2 cellular contexts compared by ENCODE assay signal in the genomic region with DNA sequence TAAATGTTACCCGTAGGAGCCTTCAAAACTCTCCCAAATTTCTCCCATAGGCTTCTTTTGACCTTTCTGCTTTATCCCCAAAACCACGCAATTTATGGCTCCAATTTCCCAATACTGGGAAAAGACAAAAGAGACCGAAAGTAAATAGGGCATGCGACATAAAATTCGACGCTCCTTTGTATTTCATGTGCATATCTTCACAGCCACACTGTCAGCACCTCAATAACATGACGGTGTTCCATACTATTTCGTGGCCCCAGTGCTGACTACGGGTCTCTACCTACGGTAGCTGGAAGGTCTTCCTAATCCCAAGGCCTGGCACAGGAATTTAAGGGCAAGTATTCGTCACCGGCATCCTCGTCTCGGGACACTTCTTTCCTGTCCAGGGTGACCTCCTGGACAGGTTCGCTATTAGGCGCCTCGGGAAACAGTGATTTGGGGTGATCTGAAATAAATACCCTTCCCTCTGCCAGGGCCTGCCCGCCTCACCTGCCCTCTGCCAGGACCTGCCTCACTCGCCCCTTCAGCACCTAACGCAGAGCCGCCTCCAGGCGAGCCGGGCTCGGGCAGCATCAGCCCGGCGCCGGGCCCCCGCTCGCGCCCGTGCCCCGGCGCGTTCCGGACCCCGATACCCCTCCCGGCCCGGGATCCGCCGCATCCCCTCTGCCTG.
TF ChIP-seq lines count a peak whose summit lies in the region.

No MANE protein-coding gene starts in this region.

TF ChIP-seq in GM23338, 12 proteins besides CTCF, POLR2A, EP300 and RAD21:
- TF ChIP-seq EZH2phosphoT487 (IDR thresholded peaks at IDR 0.05; ENCODE audit: unreplicated experiment), result no peak
- no peak for TF ChIP-seq ZNF114 (CRISPR knock-in tag; IDR thresholded peaks at IDR 0.05)
- TF ChIP-seq EZH2 (IDR thresholded peaks at IDR 0.05; ENCODE audit: low read depth, unreplicated experiment), result no peak
- peak; percentile 35; the same call in 1 of the 2 replicates for TF ChIP-seq POLR2AphosphoS5 (IDR thresholded peaks at IDR 0.05; ENCODE audit: low read depth)
- 0 out of 2 replicates have a peak, but pooled peaks have one; percentile 8 for TF ChIP-seq CREB1 (CRISPR knock-in tag; IDR thresholded peaks at IDR 0.05; ENCODE audit: low read depth)

TF ChIP-seq in GM12878, 131 proteins besides CTCF, POLR2A, EP300 and RAD21 (continues in another document):
- no peak for TF ChIP-seq SUPT20H (IDR thresholded peaks at IDR 0.05; ENCODE audit: borderline replicate concordance, control insufficient read depth, low read depth, low read length)
- TF ChIP-seq IKZF1 (conservative IDR thresholded peaks at IDR 0.05), result peak; percentile 62
- TF ChIP-seq CREM (IDR thresholded peaks at IDR 0.05; ENCODE audit: low read depth), result no peak
- no peak for TF ChIP-seq BCL3 (IDR thresholded peaks at IDR 0.05; ENCODE audit: borderline replicate concordance, insufficient read depth, low read depth, low read length, poor library complexity, severe bottlenecking)
- no peak for TF ChIP-seq RELA (IDR thresholded peaks at IDR 0.05; ENCODE audit: borderline replicate concordance, partially characterized antibody)
- TF ChIP-seq RCOR1 (conservative IDR thresholded peaks at IDR 0.05; ENCODE audit: low read depth, low read length), result no peak
- TF ChIP-seq NFYA (IDR thresholded peaks at IDR 0.05; ENCODE audit: borderline replicate concordance, low read depth, low read length), result no peak
- TF ChIP-seq ZNF217 (IDR thresholded peaks at IDR 0.05), result no peak
- no peak for TF ChIP-seq CBX3 (IDR thresholded peaks at IDR 0.05; ENCODE audit: borderline replicate concordance, low read depth)
- peak; percentile 62; the same call in 1 of the 2 replicates for TF ChIP-seq SIN3A (IDR thresholded peaks at IDR 0.05; ENCODE audit: low read depth, low read length)
- no peak for TF ChIP-seq GABPA (IDR thresholded peaks at IDR 0.05; ENCODE audit: low read depth)
- TF ChIP-seq CHD1 (IDR thresholded peaks at IDR 0.05; ENCODE audit: low read depth, low read length), result no peak
- no peak for TF ChIP-seq MTA2 (IDR thresholded peaks at IDR 0.05; ENCODE audit: low read depth)
- no peak for TF ChIP-seq SREBF1 (IDR thresholded peaks at IDR 0.05; ENCODE audit: low read length)
- TF ChIP-seq IKZF2 (IDR thresholded peaks at IDR 0.05), result peak in 1 of 2 experiments; percentile 22; a peak in 1 of 4 replicates
- no peak for TF ChIP-seq E2F8 (IDR thresholded peaks at IDR 0.05; ENCODE audit: low read depth, partially characterized antibody)
- TF ChIP-seq SMAD5 (IDR thresholded peaks at IDR 0.05; ENCODE audit: low read depth), result no peak
- no peak for TF ChIP-seq CEBPB (IDR thresholded peaks at IDR 0.05; ENCODE audit: borderline replicate concordance in 1 of 2, low read depth in 2 of 2, low read length in 2 of 2)
- TF ChIP-seq RAD51 (IDR thresholded peaks at IDR 0.05), result peak; percentile 47; the same call in 1 of the 2 replicates
- TF ChIP-seq ELK1 (IDR thresholded peaks at IDR 0.05; ENCODE audit: low read depth, low read length), result no peak
- no peak for TF ChIP-seq E2F4 (IDR thresholded peaks at IDR 0.05; ENCODE audit: low read depth, low read length)
- no peak for TF ChIP-seq SPI1 (IDR thresholded peaks at IDR 0.05; ENCODE audit: borderline replicate concordance, insufficient read depth, low read depth, low read length)
- peak; percentile 47; the same call in 1 of the 2 replicates for TF ChIP-seq FOXK2 (IDR thresholded peaks at IDR 0.05)
- no peak for TF ChIP-seq HDGF (IDR thresholded peaks at IDR 0.05)
- no peak for TF ChIP-seq RUNX3 (IDR thresholded peaks at IDR 0.05; ENCODE audit: low read length)
- no peak for TF ChIP-seq ETV6 (conservative IDR thresholded peaks at IDR 0.05 in 1 of 2, IDR thresholded peaks at IDR 0.05 in 1 of 2; ENCODE audit: borderline replicate concordance in 1 of 2, low read depth in 1 of 2)
- TF ChIP-seq NRF1 (conservative IDR thresholded peaks at IDR 0.05; ENCODE audit: low read depth, low read length), result no peak
- TF ChIP-seq, protein P1, sequence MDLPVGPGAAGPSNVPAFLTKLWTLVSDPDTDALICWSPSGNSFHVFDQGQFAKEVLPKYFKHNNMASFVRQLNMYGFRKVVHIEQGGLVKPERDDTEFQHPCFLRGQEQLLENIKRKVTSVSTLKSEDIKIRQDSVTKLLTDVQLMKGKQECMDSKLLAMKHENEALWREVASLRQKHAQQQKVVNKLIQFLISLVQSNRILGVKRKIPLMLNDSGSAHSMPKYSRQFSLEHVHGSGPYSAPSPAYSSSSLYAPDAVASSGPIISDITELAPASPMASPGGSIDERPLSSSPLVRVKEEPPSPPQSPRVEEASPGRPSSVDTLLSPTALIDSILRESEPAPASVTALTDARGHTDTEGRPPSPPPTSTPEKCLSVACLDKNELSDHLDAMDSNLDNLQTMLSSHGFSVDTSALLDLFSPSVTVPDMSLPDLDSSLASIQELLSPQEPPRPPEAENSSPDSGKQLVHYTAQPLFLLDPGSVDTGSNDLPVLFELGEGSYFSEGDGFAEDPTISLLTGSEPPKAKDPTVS (IDR thresholded peaks at IDR 0.05; ENCODE audit: low read depth, low read length), result no peak
- no peak for TF ChIP-seq ZBED1 (IDR thresholded peaks at IDR 0.05; ENCODE audit: borderline replicate concordance)
- TF ChIP-seq NR2C1 (IDR thresholded peaks at IDR 0.05), result no peak
- TF ChIP-seq ZBTB4 (CRISPR knock-in tag; IDR thresholded peaks at IDR 0.05), result no peak
- no peak for TF ChIP-seq BCL11A (IDR thresholded peaks at IDR 0.05; ENCODE audit: low read depth, low read length)
- TF ChIP-seq ZNF274 (IDR thresholded peaks at IDR 0.05; ENCODE audit: insufficient read depth, insufficient read length), result no peak
- peak; percentile 40; the same call in 1 of the 2 replicates for TF ChIP-seq ZBTB40 (IDR thresholded peaks at IDR 0.05; ENCODE audit: borderline replicate concordance)
- peak; percentile 59; the same call in 1 of the 2 replicates for TF ChIP-seq MAX (IDR thresholded peaks at IDR 0.05; ENCODE audit: low read depth, low read length)
- TF ChIP-seq LARP7 (IDR thresholded peaks at IDR 0.05), result no peak
